Comparison of ENCODE assay signal across 8 cellular contexts in genomic region chr7:135509839-135510602, GRCh38. TPM values are rescaled to one million over a fixed set of nuclear protein-coding genes. Genes with fewer than 3 reads are reported as not detected.
DNase-seq lines count a peak whose midpoint lies in the region; FAIRE-seq and TF ChIP-seq lines count a peak whose summit lies in the region.

Gene CNOT4 (minus strand): TSS chr7:135510102. CDS start chr7:135438331, 71,771 bp downstream.

- H2BK5ac ChIP-seq in neuronal stem cell (ENCODE audit: low read length), result no peak within 1 kb of the TSS

- no peak within 1 kb of the TSS for H2BK12ac ChIP-seq in neuronal stem cell (ENCODE audit: low read length)

- H3K9me3 ChIP-seq in SJCRH30 (replicated peaks) (no peaks in the 10 kb centered on the region), neuronal stem cell (replicated peaks in 1 of 2; ENCODE audit: control insufficient read depth in 2 of 2, insufficient read depth in 1 of 2, low read depth in 1 of 2, low read length in 2 of 2) (no peaks in the 10 kb centered on the region), subcutaneous abdominal adipose tissue (ENCODE audit: control insufficient read depth in 5 of 5, low read length in 5 of 5) (no peaks in the 10 kb centered on the region)

- H3K18ac ChIP-seq in neuronal stem cell (ENCODE audit: low read length), result peak within 1 kb of the TSS; percentile 97

- TF ChIP-seq CTCF in GM06990 (IDR thresholded peaks at IDR 0.05; ENCODE audit: insufficient read depth, low read length, poor library complexity, severe bottlenecking) (no peak), HFFc6 (IDR thresholded peaks at IDR 0.05) (no peak)

- no peaks in the 10 kb centered on the region for H3K9me3 Mint-ChIP-seq in HFFc6

- no peak within 1 kb of the TSS for H2BK15ac ChIP-seq in neuronal stem cell (ENCODE audit: low read length)

- H2AFZ ChIP-seq in neuronal stem cell (ENCODE audit: low read length), result peak within 1 kb of the TSS; percentile 98

- H3K36me3 ChIP-seq in GM06990 (ENCODE audit: control insufficient read depth, insufficient read depth, low read length), result no peaks in the 10 kb centered on the region
- no peaks in the 10 kb centered on the region; the same call in 1 of the 2 replicates for H3K36me3 ChIP-seq in SJCRH30
- no peaks in the 10 kb centered on the region for H3K36me3 ChIP-seq in neuronal stem cell (replicated peaks in 1 of 2; ENCODE audit: control insufficient read depth in 2 of 2, insufficient read depth in 2 of 2, low read length in 2 of 2)
- no peaks in the 10 kb centered on the region for H3K36me3 ChIP-seq in subcutaneous abdominal adipose tissue (ENCODE audit: control insufficient read depth in 5 of 5, insufficient read depth in 5 of 5, low read length in 5 of 5)

- H3K27ac Mint-ChIP-seq in HFFc6, result no peak within 1 kb of the TSS

- peak within 1 kb of the TSS; percentile 90 for H3K4me2 ChIP-seq in neuronal stem cell (ENCODE audit: insufficient read depth, low read length, poor library complexity, severe bottlenecking)

- no peak within 1 kb of the TSS for H3K4ac ChIP-seq in neuronal stem cell (ENCODE audit: low read length)

- H3K27ac ChIP-seq in SJCRH30 (peak within 1 kb of the TSS; percentile 81), neuronal stem cell (replicated peaks; ENCODE audit: low read length) (peak within 1 kb of the TSS; percentile 89), subcutaneous abdominal adipose tissue (ENCODE audit: low read depth, low read length) (peak within 1 kb of the TSS; percentile 97)

- peaks cover 16% of the 10 kb centered on the region for H3K4me1 Mint-ChIP-seq in HFFc6 (ENCODE audit: low read depth)

- H3K4me1 ChIP-seq in SJCRH30 (peaks cover 7% of the 10 kb centered on the region; the same call in 1 of the 2 replicates), neuronal stem cell (ENCODE audit: control insufficient read depth in 2 of 2, insufficient read depth in 1 of 2, low read depth in 1 of 2, low read length in 2 of 2) (peaks cover 2 to 6% of the 10 kb centered on the region in 2 donors), subcutaneous abdominal adipose tissue (ENCODE audit: control insufficient read depth in 5 of 5, insufficient read depth in 5 of 5, low read length in 5 of 5) (peaks cover 6 to 37% (median 31%) of the 10 kb centered on the region in 5 donors)

- no peak within 1 kb of the TSS for H2BK120ac ChIP-seq in neuronal stem cell (ENCODE audit: low read depth, low read length)

- H3K79me1 ChIP-seq in neuronal stem cell (ENCODE audit: low read depth, low read length), result peaks cover 1% of the 10 kb centered on the region

- no peak within 1 kb of the TSS for H3K4me3 Mint-ChIP-seq in HFFc6

- H3K27me3 Mint-ChIP-seq in HFFc6 (ENCODE audit: insufficient read depth), result no peaks in the 10 kb centered on the region; the same call in 1 of the 2 replicates

- H3K9ac ChIP-seq in neuronal stem cell (ENCODE audit: low read depth, low read length, poor library complexity), result peak within 1 kb of the TSS; percentile 87
- H3K9ac ChIP-seq in subcutaneous abdominal adipose tissue (ENCODE audit: low read length in 5 of 5), result peak within 1 kb of the TSS; percentile 88 to 99 (median 98)

- no peak within 1 kb of the TSS for H4K91ac ChIP-seq in neuronal stem cell (ENCODE audit: low read depth, low read length, poor library complexity)

- H4K8ac ChIP-seq in neuronal stem cell (ENCODE audit: low read depth, low read length), result no peak within 1 kb of the TSS

- peak within 1 kb of the TSS; percentile 82 for H3K4me3 ChIP-seq in GM06990 (replicated peaks; ENCODE audit: low read depth, low read length)
- peak within 1 kb of the TSS; percentile 89 for H3K4me3 ChIP-seq in SJCRH30
- H3K4me3 ChIP-seq in neuronal stem cell (ENCODE audit: low read length in 2 of 2), result peak within 1 kb of the TSS; percentile 64 to 94
- peak within 1 kb of the TSS; percentile 73 to 98 (median 97) for H3K4me3 ChIP-seq in subcutaneous abdominal adipose tissue (ENCODE audit: low read depth in 1 of 5, low read length in 5 of 5)

- no peaks in the 10 kb centered on the region for H3K27me3 ChIP-seq in GM06990 (replicated peaks; ENCODE audit: control insufficient read depth, insufficient read depth, low read length)
- H3K27me3 ChIP-seq in SJCRH30, result no peaks in the 10 kb centered on the region
- H3K27me3 ChIP-seq in neuronal stem cell (ENCODE audit: control insufficient read depth in 3 of 3, insufficient read depth in 3 of 3, low read depth in 1 of 3, low read length in 3 of 3), result no peaks in the 10 kb centered on the region
- no peaks in the 10 kb centered on the region for H3K27me3 ChIP-seq in subcutaneous abdominal adipose tissue (ENCODE audit: control insufficient read depth in 5 of 5, insufficient read depth in 4 of 5, low read length in 5 of 5)

- H2AK5ac ChIP-seq in neuronal stem cell (ENCODE audit: low read depth, low read length), result no peak within 1 kb of the TSS

- no peak for FAIRE-seq in frontal cortex (lab: Jason Lieb, UNC)

- DNase-seq in GM06990 (ENCODE audit: extremely low read depth, insufficient read length) (peak; percentile 98), HFFc6 (peak; percentile 93), MV-4-11 (lab: John Stamatoyannopoulos, UW) (peak; percentile 96), SJCRH30 (peak; percentile 97), frontal cortex (ENCODE audit: low spot score in 2 of 2) (peak; percentile 82 to 91), neuronal stem cell (ENCODE audit: low spot score) (peak; percentile 94)
- DNase-seq in activated gamma-delta T cell treated with anti-CD3 and anti-CD28 coated beads, Interleukin-2, amount 50 U/mL, for 16 hours (ENCODE audit: low read depth), result peak; percentile 97

- H3K36me3 Mint-ChIP-seq in HFFc6 (ENCODE audit: low read depth), result no peaks in the 10 kb centered on the region

- peak within 1 kb of the TSS; percentile 60 for H3K23ac ChIP-seq in neuronal stem cell (ENCODE audit: low read depth, low read length, poor library complexity)

- WGBS in neuronal stem cell (ENCODE audit: extremely low coverage in 2 of 2, insufficient read length in 2 of 2, insufficient replicate concordance in 1 of 2), 2 donors, result no CpG with 5 or more reads among the region's 56 CpGs

- H3K14ac ChIP-seq in neuronal stem cell (ENCODE audit: low read length), result peak within 1 kb of the TSS; percentile 58

RNA-seq across cellular contexts. Expression of gene CNOT4, which starts in this region (rescaled TPM):
- total RNA-seq in HFFc6 (2021; fragmentation: NEBNext Ultra II Directional; extraction: Animal tissue kit (Norgen Biotek cat#: 25700)), result 10 to 100 TPM; 23.2 to 27.3 (median 25.1) TPM
- 27.7 and 34.3 TPM in 2 replicates for total RNA-seq in SJCRH30 (2014; rRNA removed; shearing (Covaris generic))
- total RNA-seq in frontal cortex, result 21.6 TPM
- 25.1 TPM for polyA plus RNA-seq in neuronal stem cell (2013, experiment 1 of 2)
- 25.6 TPM for polyA plus RNA-seq in neuronal stem cell (2013, experiment 2 of 2)

Comparison
In these comparisons a context has a peak if more than half of its experiments do, and no peak if none do; other contexts are left out.
1. Peak in every context shown above with its lines: DNase-seq, H3K4me3 ChIP-seq and H3K27ac ChIP-seq.